Comparison of ENCODE assay signal across 2 cellular contexts in the genomic region with DNA sequence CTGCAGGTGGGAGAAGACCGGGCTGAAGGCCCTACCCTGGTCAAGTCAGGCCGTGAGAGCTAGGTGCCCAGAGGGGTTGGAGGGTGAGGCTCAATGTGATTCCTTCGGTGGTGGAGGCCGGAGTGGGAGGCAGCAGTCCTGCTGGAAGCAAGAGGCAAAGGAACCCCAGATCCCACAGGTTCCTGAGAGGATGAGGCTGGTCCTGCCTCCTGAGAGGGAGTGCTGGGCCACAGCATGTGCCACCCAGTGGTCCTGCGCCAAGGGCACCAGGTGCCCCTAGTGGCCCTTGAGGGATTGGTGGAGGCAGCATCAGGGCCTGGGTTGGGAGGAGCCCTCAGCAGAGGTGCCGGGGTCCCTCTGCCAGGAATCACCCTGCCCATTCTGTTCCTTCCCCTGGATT.
TF ChIP-seq lines count a peak whose summit lies in the region.

No MANE protein-coding gene starts in this region.

TF ChIP-seq in SK-N-SH, 30 proteins besides CTCF, POLR2A, EP300 and RAD21 (continued from another document):
- TF ChIP-seq JUND (IDR thresholded peaks at IDR 0.05) (no peak), FOSL2 (IDR thresholded peaks at IDR 0.05; ENCODE audit: borderline replicate concordance, low read depth) (no peak), GABPA (IDR thresholded peaks at IDR 0.05; ENCODE audit: low read depth) (no peak), YY1 (IDR thresholded peaks at IDR 0.05; ENCODE audit: low read depth) (no peak), RXRA (IDR thresholded peaks at IDR 0.05; ENCODE audit: borderline replicate concordance, low read depth) (no peak)
- TF ChIP-seq, protein P1, sequence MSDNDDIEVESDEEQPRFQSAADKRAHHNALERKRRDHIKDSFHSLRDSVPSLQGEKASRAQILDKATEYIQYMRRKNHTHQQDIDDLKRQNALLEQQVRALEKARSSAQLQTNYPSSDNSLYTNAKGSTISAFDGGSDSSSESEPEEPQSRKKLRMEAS (IDR thresholded peaks at IDR 0.05; ENCODE audit: low read depth): no peak
- TF ChIP-seq, protein P2, sequence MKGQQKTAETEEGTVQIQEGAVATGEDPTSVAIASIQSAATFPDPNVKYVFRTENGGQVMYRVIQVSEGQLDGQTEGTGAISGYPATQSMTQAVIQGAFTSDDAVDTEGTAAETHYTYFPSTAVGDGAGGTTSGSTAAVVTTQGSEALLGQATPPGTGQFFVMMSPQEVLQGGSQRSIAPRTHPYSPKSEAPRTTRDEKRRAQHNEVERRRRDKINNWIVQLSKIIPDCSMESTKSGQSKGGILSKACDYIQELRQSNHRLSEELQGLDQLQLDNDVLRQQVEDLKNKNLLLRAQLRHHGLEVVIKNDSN (IDR thresholded peaks at IDR 0.05; ENCODE audit: borderline replicate concordance, low read depth): no peak

TF ChIP-seq in SK-N-SH treated with all-trans-retinoic acid at 6 μM for 48 hours, 23 proteins besides CTCF, POLR2A, EP300 and RAD21 (continued from another document):
- TF ChIP-seq, protein P3, sequence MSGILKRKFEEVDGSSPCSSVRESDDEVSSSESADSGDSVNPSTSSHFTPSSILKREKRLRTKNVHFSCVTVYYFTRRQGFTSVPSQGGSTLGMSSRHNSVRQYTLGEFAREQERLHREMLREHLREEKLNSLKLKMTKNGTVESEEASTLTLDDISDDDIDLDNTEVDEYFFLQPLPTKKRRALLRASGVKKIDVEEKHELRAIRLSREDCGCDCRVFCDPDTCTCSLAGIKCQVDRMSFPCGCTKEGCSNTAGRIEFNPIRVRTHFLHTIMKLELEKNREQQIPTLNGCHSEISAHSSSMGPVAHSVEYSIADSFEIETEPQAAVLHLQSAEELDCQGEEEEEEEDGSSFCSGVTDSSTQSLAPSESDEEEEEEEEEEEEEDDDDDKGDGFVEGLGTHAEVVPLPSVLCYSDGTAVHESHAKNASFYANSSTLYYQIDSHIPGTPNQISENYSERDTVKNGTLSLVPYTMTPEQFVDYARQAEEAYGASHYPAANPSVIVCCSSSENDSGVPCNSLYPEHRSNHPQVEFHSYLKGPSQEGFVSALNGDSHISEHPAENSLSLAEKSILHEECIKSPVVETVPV (CRISPR knock-in tag; IDR thresholded peaks at IDR 0.05): no peak
- TF ChIP-seq, protein P4, sequence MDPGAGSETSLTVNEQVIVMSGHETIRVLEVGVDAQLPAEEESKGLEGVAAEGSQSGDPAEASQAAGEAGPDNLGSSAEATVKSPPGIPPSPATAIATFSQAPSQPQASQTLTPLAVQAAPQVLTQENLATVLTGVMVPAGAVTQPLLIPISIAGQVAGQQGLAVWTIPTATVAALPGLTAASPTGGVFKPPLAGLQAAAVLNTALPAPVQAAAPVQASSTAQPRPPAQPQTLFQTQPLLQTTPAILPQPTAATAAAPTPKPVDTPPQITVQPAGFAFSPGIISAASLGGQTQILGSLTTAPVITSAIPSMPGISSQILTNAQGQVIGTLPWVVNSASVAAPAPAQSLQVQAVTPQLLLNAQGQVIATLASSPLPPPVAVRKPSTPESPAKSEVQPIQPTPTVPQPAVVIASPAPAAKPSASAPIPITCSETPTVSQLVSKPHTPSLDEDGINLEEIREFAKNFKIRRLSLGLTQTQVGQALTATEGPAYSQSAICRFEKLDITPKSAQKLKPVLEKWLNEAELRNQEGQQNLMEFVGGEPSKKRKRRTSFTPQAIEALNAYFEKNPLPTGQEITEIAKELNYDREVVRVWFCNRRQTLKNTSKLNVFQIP (CRISPR knock-in tag; IDR thresholded peaks at IDR 0.05; ENCODE audit: borderline replicate concordance, low read depth): no peak
- no peak for TF ChIP-seq ESRRG (CRISPR knock-in tag; IDR thresholded peaks at IDR 0.05)
